21 cellular contexts compared by ENCODE assay signal in the genomic region with DNA sequence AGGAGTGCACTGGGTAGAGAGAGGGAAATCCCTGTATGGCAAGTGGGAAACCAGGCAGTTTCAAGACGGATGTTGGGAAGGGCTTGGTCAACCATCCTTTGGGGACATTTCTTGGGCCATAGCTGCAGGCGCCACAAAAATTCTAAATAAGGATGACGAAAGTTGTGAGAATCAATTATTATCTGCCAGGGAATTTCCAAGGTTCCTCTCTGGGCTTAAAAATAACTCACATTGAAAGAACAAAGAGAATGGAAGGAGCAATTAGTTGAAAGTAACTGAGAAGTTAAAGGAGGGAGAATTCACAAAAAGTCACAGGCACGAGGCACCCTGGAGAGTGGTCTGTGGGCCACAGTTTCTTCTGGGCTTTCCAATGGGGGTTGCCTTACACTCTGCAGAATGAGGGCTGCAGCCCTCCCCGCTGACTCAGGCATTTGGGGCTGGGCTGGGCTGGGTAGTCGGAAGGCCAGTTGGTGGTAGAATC.
A peak's percentile ranks its signal among the peaks of the same experiment; 100 is the strongest.
DNase-seq lines count a peak whose midpoint lies in the region; ATAC-seq and TF ChIP-seq lines count a peak whose summit lies in the region.
"Had no signal": no experiment of that assay in that cellular context is flagged by ENCODE, and none has a peak within 500 bp of the region (broad histone marks: within the 10 kb centered on the region; RNA-seq: fewer than 3 reads in every experiment).

No MANE protein-coding gene starts in this region.

- H3K4me1 ChIP-seq in heart left ventricle: peaks cover 3 to 49% (median 31%) of the 10 kb centered on the region in 12 donors
- H3K4me1 ChIP-seq: A549, HAP-1, spleen had no signal

- whole genome bisulfite sequencing in heart left ventricle, 4 donors: 70 to 83% (median 75%) methylated on average over 6 of the region's 6 CpGs

- intact Hi-C loops in left ventricle myocardium superior (cut with micrococcal nuclease): no loop called here
- intact Hi-C loops in heart left ventricle (cut with DNase I): no loop called here

- peak overlapping the region; percentile 88 for H3K27ac Mint-ChIP-seq in stimulated activated naive B cell treated with anti-CD40 and anti-IgM and Interleukin-4, amounts not matched to agents 10 μg/mL and 1 μg/mL and 100 μg/mL, for 72 hours
- H3K27ac Mint-ChIP-seq in T-helper 2 cell treated with Interferon-gamma antibody and Interleukin-4, amounts not matched to agents 5 μg/mL and 100 μg/mL, for 36 hours: no peak overlapping the region
- H3K27ac Mint-ChIP-seq: activated CD4-positive, alpha-beta T cell treated with anti-CD3 and anti-CD28 coated beads, Interleukin-2, amount 10 ng/mL, durations not matched to agents 7 days and 5 days; CD4-positive, alpha-beta T cell had no signal

- no peaks in the 10 kb centered on the region for H3K9me3 Mint-ChIP-seq in stimulated activated naive B cell treated with anti-CD40 and anti-IgM and Interleukin-4, amounts not matched to agents 10 μg/mL and 1 μg/mL and 100 μg/mL, for 72 hours
- H3K9me3 Mint-ChIP-seq in T-helper 2 cell treated with Interferon-gamma antibody and Interleukin-4, amounts not matched to agents 5 μg/mL and 100 μg/mL, for 36 hours: no peaks in the 10 kb centered on the region
- H3K9me3 Mint-ChIP-seq: activated CD4-positive, alpha-beta T cell treated with anti-CD3 and anti-CD28 coated beads, Interleukin-2, amount 10 ng/mL, durations not matched to agents 7 days and 5 days; CD4-positive, alpha-beta T cell; stimulated activated naive CD8-positive, alpha-beta T cell treated with anti-CD3 and anti-CD28 coated beads, Interleukin-15, amount 100 ng/mL, for 72 hours had no signal

- H3K9me3 ChIP-seq in heart left ventricle: no peaks in the 10 kb centered on the region
- H3K9me3 ChIP-seq: A549, HAP-1, spleen had no signal

- no peaks in the 10 kb centered on the region for H3K27me3 ChIP-seq in heart left ventricle
- H3K27me3 ChIP-seq: spleen had no signal

- H3K27ac ChIP-seq in heart left ventricle: peak overlapping the region in 1 of 12 donors; percentile 18
- H3K27ac ChIP-seq: A549, spleen had no signal

- DNase-seq in left ventricle myocardium superior (peak; percentile 9), heart left ventricle (no peak), inferior parietal cortex (ENCODE audit: extremely low spot score) (no peak)
- DNase-seq in stimulated activated naive B cell treated with anti-CD40 and anti-IgM and Interleukin-4, amounts not matched to agents 10 μg/mL and 1 μg/mL and 100 μg/mL, for 72 hours: peak; percentile 13
- DNase-seq in T-helper 2 cell treated with Interferon-gamma antibody and Interleukin-4, amounts not matched to agents 5 μg/mL and 100 μg/mL, for 36 hours (ENCODE audit: low spot score): no peak
- DNase-seq: activated CD4-positive, alpha-beta T cell treated with anti-CD3 and anti-CD28 coated beads, Interleukin-2, amount 10 ng/mL, durations not matched to agents 7 days and 5 days; activated naive CD4-positive, alpha-beta T cell treated with anti-CD3 and anti-CD28 coated beads, Interleukin-2, amount 50 U/mL, for 16 hours; CD4-positive, alpha-beta T cell; DMS79 treated with DMSO at 0.1 percent for 48 hours; effector CD8-positive, alpha-beta T cell; naive B cell; NCI-H1417 treated with DMSO at 0.1 percent for 48 hours; SHP77 treated with DMSO at 0.1 percent for 48 hours; spleen; stimulated activated naive CD8-positive, alpha-beta T cell treated with anti-CD3 and anti-CD28 coated beads, Interleukin-15, amount 100 ng/mL, for 72 hours had no signal

- H3K36me3 ChIP-seq in heart left ventricle: peaks cover 0 to 24% (median 13%) of the 10 kb centered on the region in 9 donors
- H3K36me3 ChIP-seq: HAP-1 had no signal

- H3K4me3 ChIP-seq in heart left ventricle: no peak overlapping the region
- H3K4me3 ChIP-seq: A549, HAP-1, spleen had no signal

- no peaks in the 10 kb centered on the region for H3K27me3 Mint-ChIP-seq in stimulated activated naive B cell treated with anti-CD40 and anti-IgM and Interleukin-4, amounts not matched to agents 10 μg/mL and 1 μg/mL and 100 μg/mL, for 72 hours
- H3K27me3 Mint-ChIP-seq in T-helper 2 cell treated with Interferon-gamma antibody and Interleukin-4, amounts not matched to agents 5 μg/mL and 100 μg/mL, for 36 hours (ENCODE audit: low read depth): no peaks in the 10 kb centered on the region
- H3K27me3 Mint-ChIP-seq: activated CD4-positive, alpha-beta T cell treated with anti-CD3 and anti-CD28 coated beads, Interleukin-2, amount 10 ng/mL, durations not matched to agents 7 days and 5 days; brain; CD4-positive, alpha-beta T cell; naive B cell; stimulated activated naive CD8-positive, alpha-beta T cell treated with anti-CD3 and anti-CD28 coated beads, Interleukin-15, amount 100 ng/mL, for 72 hours had no signal

- no peak for TF ChIP-seq CTCF in heart left ventricle (IDR thresholded peaks at IDR 0.05)

- peaks cover 4 to 7% of the 10 kb centered on the region in 2 donors for H3K36me3 Mint-ChIP-seq in stimulated activated naive B cell treated with anti-CD40 and anti-IgM and Interleukin-4, amounts not matched to agents 10 μg/mL and 1 μg/mL and 100 μg/mL, for 72 hours
- no peaks in the 10 kb centered on the region for H3K36me3 Mint-ChIP-seq in T-helper 2 cell treated with Interferon-gamma antibody and Interleukin-4, amounts not matched to agents 5 μg/mL and 100 μg/mL, for 36 hours (ENCODE audit: low read depth)
- H3K36me3 Mint-ChIP-seq: naive B cell had no signal

- no peak for TF ChIP-seq POLR2A in heart left ventricle (IDR thresholded peaks at IDR 0.05)

- no peak for ATAC-seq in left ventricle myocardium superior
- no peak for ATAC-seq in heart left ventricle
- peak; percentile 56 for ATAC-seq in GM21723 (IDR thresholded peaks at IDR 0.05; ENCODE audit: unreplicated experiment)
- ATAC-seq in HG03460 (IDR thresholded peaks at IDR 0.05; ENCODE audit: unreplicated experiment): peak; percentile 55
- peak; percentile 67 to 79 for ATAC-seq in stimulated activated naive B cell treated with anti-CD40 and anti-IgM and Interleukin-4, amounts not matched to agents 10 μg/mL and 1 μg/mL and 100 μg/mL, for 72 hours (replicated peaks)
- no peak for ATAC-seq in HG03469 (IDR thresholded peaks at IDR 0.05; ENCODE audit: unreplicated experiment)
- ATAC-seq: A549; stimulated activated naive CD8-positive, alpha-beta T cell treated with anti-CD3 and anti-CD28 coated beads, Interleukin-15, amount 100 ng/mL, for 72 hours had no signal

- H3K4me3 Mint-ChIP-seq in stimulated activated naive B cell treated with anti-CD40 and anti-IgM and Interleukin-4, amounts not matched to agents 10 μg/mL and 1 μg/mL and 100 μg/mL, for 72 hours: peak overlapping the region; percentile 2 to 37
- no peak overlapping the region for H3K4me3 Mint-ChIP-seq in T-helper 2 cell treated with Interferon-gamma antibody and Interleukin-4, amounts not matched to agents 5 μg/mL and 100 μg/mL, for 36 hours
- H3K4me3 Mint-ChIP-seq: activated CD4-positive, alpha-beta T cell treated with anti-CD3 and anti-CD28 coated beads, Interleukin-2, amount 10 ng/mL, durations not matched to agents 7 days and 5 days; brain; CD4-positive, alpha-beta T cell; naive B cell; stimulated activated naive CD8-positive, alpha-beta T cell treated with anti-CD3 and anti-CD28 coated beads, Interleukin-15, amount 100 ng/mL, for 72 hours had no signal

- H3K4me1 Mint-ChIP-seq in stimulated activated naive B cell treated with anti-CD40 and anti-IgM and Interleukin-4, amounts not matched to agents 10 μg/mL and 1 μg/mL and 100 μg/mL, for 72 hours: peaks cover 20 to 31% of the 10 kb centered on the region in 2 donors
- H3K4me1 Mint-ChIP-seq in T-helper 2 cell treated with Interferon-gamma antibody and Interleukin-4, amounts not matched to agents 5 μg/mL and 100 μg/mL, for 36 hours (ENCODE audit: low read depth): no peaks in the 10 kb centered on the region
- H3K4me1 Mint-ChIP-seq: activated CD4-positive, alpha-beta T cell treated with anti-CD3 and anti-CD28 coated beads, Interleukin-2, amount 10 ng/mL, durations not matched to agents 7 days and 5 days; stimulated activated naive CD8-positive, alpha-beta T cell treated with anti-CD3 and anti-CD28 coated beads, Interleukin-15, amount 100 ng/mL, for 72 hours had no signal

Comparison
In these comparisons a context has a peak if more than half of its experiments do, and no peak if none do; other contexts are left out.
1. DNase-seq: peak in left ventricle myocardium superior (single experiment) and stimulated activated naive B cell treated with anti-CD40 and anti-IgM and Interleukin-4, amounts not matched to agents 10 μg/mL and 1 μg/mL and 100 μg/mL, for 72 hours (single experiment); none in heart left ventricle (0 of 5), T-helper 2 cell treated with Interferon-gamma antibody and Interleukin-4, amounts not matched to agents 5 μg/mL and 100 μg/mL, for 36 hours (single experiment) and inferior parietal cortex (single experiment).
2. ATAC-seq: peak in GM21723 (single experiment), HG03460 (single experiment) and stimulated activated naive B cell treated with anti-CD40 and anti-IgM and Interleukin-4, amounts not matched to agents 10 μg/mL and 1 μg/mL and 100 μg/mL, for 72 hours (2 of 2); none in left ventricle myocardium superior (single experiment), heart left ventricle (0 of 4) and HG03469 (single experiment).